Comparison of ENCODE assay signal across 9 cellular contexts in genomic region chr2:43594875-43595274, GRCh38. TPM values are rescaled to one million over a fixed set of nuclear protein-coding genes. Genes with fewer than 3 reads are reported as not detected.
A peak's percentile ranks its signal among the peaks of the same experiment; 100 is the strongest.
DNase-seq lines count a peak whose midpoint lies in the region; ATAC-seq and TF ChIP-seq lines count a peak whose summit lies in the region.
"Had no signal": no experiment of that assay in that cellular context is flagged by ENCODE, and none has a peak within 500 bp of the region (broad histone marks: within the 10 kb centered on the region; RNA-seq: fewer than 3 reads in every experiment).

No MANE protein-coding gene starts in this region.

- TF ChIP-seq CTCF in cardiac muscle cell (IDR thresholded peaks at IDR 0.05; ENCODE audit: low read depth, low read length) (no peak), astrocyte of the spinal cord (IDR thresholded peaks at IDR 0.05; ENCODE audit: low read depth, low read length) (no peak), lung (IDR thresholded peaks at IDR 0.05; ENCODE audit: control extremely low read depth, extremely low read depth) (no peak), upper lobe of right lung (IDR thresholded peaks at IDR 0.05) (no peak), RWPE1 (conservative IDR thresholded peaks at IDR 0.05; ENCODE audit: low read depth) (no peak)

- H3K9me3 ChIP-seq in cardiac muscle cell (ENCODE audit: low read depth) (no peaks in the 10 kb centered on the region), lung (ENCODE audit: control insufficient read depth in 2 of 2, insufficient read depth in 1 of 2, low read length in 1 of 2) (no peaks in the 10 kb centered on the region), upper lobe of right lung (no peaks in the 10 kb centered on the region)

- no peak for ATAC-seq in left ventricle myocardium superior
- no peak for ATAC-seq in lung (ENCODE audit: insufficient read depth, low FRiP score)
- ATAC-seq in upper lobe of right lung = no peak
- ATAC-seq in HG03095 (IDR thresholded peaks at IDR 0.05; ENCODE audit: unreplicated experiment) = no peak

- CTCF ChIA-PET in RWPE1 (lab: Yijun Ruan, JAX) = no interaction called here

- DNase-seq in cardiac muscle cell (ENCODE audit: low read depth in 1 of 2, low spot score in 1 of 2) (no peak), left ventricle myocardium superior (no peak), astrocyte of the spinal cord (ENCODE audit: low read depth, low spot score) (no peak), lung (ENCODE audit: low spot score) (no peak), upper lobe of right lung (no peak), RWPE1 (ENCODE audit: low spot score) (no peak), KBM-7 (no peak)
- DNase-seq: activated CD4-positive, alpha-beta T cell treated with anti-CD3 and anti-CD28 coated beads for 1 hour had no signal

- H3K27me3 ChIP-seq in cardiac muscle cell (no peaks in the 10 kb centered on the region), lung (ENCODE audit: control insufficient read depth, insufficient read depth) (no peaks in the 10 kb centered on the region), upper lobe of right lung (no peaks in the 10 kb centered on the region)

- in situ Hi-C loops in astrocyte of the spinal cord (cut with HindIII; ENCODE audit: low sequenced_read_pairs) (no loop called here), KBM-7 (cut with MboI; ENCODE audit: low pct_unique_long_range_greater_than_20kb, low sequenced_read_pairs) (no loop called here)

- POLR2A ChIA-PET in RWPE1 (lab: Yijun Ruan, JAX; ENCODE audit: low non-redundant PET) = no interaction called here

- peaks cover 3% of the 10 kb centered on the region for H3K4me1 ChIP-seq in cardiac muscle cell (ENCODE audit: low read depth)
- H3K4me1 ChIP-seq in lung (ENCODE audit: control insufficient read depth in 2 of 2, insufficient read depth in 2 of 2, low read length in 2 of 2) = peaks cover 0 to 12% of the 10 kb centered on the region in 2 donors
- peaks cover 15% of the 10 kb centered on the region for H3K4me1 ChIP-seq in upper lobe of right lung

- intact Hi-C loops in left ventricle myocardium superior (cut with micrococcal nuclease) = no loop called here
- intact Hi-C loops in upper lobe of right lung (cut with DNase I) = no loop called here

- H3K27ac ChIP-seq in cardiac muscle cell (no peak overlapping the region), lung (ENCODE audit: low read depth in 1 of 2, low read length in 1 of 2) (no peak overlapping the region), upper lobe of right lung (no peak overlapping the region), RWPE1 (no peak overlapping the region)

- WGBS in lung, 2 donors = 91% methylated on average over 3 of the region's 3 CpGs

- H3K36me3 ChIP-seq in cardiac muscle cell (peaks cover 10% of the 10 kb centered on the region), lung (ENCODE audit: control insufficient read depth in 2 of 2, insufficient read depth in 2 of 2, low read length in 2 of 2) (peaks cover 1 to 4% of the 10 kb centered on the region in 2 donors), upper lobe of right lung (peaks cover 23% of the 10 kb centered on the region)

- H3K4me3 ChIP-seq in cardiac muscle cell = peak overlapping the region; percentile 69
- peak overlapping the region; percentile 89 for H3K4me3 ChIP-seq in astrocyte of the spinal cord (ENCODE audit: low read depth, low read length)
- H3K4me3 ChIP-seq in lung = peak overlapping the region; percentile 79
- H3K4me3 ChIP-seq in upper lobe of right lung = peak overlapping the region; percentile 91

RNA-seq across cellular contexts. Expression of gene THADA, which starts 1.0 kb away (rescaled TPM):
- total RNA-seq in cardiac muscle cell (9.3 and 11.9 TPM in 2 replicates), left ventricle myocardium superior (12.1 TPM), lung (10 to 100 TPM; 35.9 to 72.5 TPM), upper lobe of right lung (32.9 TPM)
- polyA plus RNA-seq in cardiac muscle cell (15.9 and 17.3 TPM in 2 replicates), lung (10 to 100 TPM; 11.3 to 14.5 TPM)

RNA-seq across cellular contexts. Expression of gene PLEKHH2, which starts 42.2 kb away (rescaled TPM):
- 0.32 and 1.0 TPM in 2 replicates for total RNA-seq in cardiac muscle cell
- polyA plus RNA-seq in cardiac muscle cell = 0.31 and 1.4 TPM in 2 replicates
- total RNA-seq in left ventricle myocardium superior = 1.1 TPM
- 100 to 1,000 TPM in 1 of 2 donors, 10 to 100 TPM in 1; 26.9 to 311 TPM for total RNA-seq in lung
- 1 to 10 TPM; 2.5 to 9.7 TPM for polyA plus RNA-seq in lung
- total RNA-seq in upper lobe of right lung = 53.8 TPM

Comparison
In these comparisons a context has a peak if more than half of its experiments do, and no peak if none do; other contexts are left out.
1. RNA of gene PLEKHH2, which starts 42.2 kb away (total RNA-seq): 26.9 to 311 TPM in lung and 53.8 TPM in upper lobe of right lung (single experiment); 1.1 TPM in left ventricle myocardium superior (single experiment) and 0.32 to 1.0 TPM in cardiac muscle cell; every median in the first group is over 10 times any median in the second.
2. Peak in every context shown above with its lines, with median percentiles within 50 percentile points of each other: H3K4me3 ChIP-seq.